In genomic region chr6:13846841-13847240, GRCh38 we compare ENCODE assay signal across 14 cellular contexts. TPM values are rescaled to one million over a fixed set of nuclear protein-coding genes. Genes with fewer than 3 reads are reported as not detected.
DNase-seq lines count a peak whose midpoint lies in the region; TF ChIP-seq lines count a peak whose summit lies in the region.
"Had no signal": no experiment of that assay in that cellular context is flagged by ENCODE, and none has a peak within 500 bp of the region (broad histone marks: within the 10 kb centered on the region; RNA-seq: fewer than 3 reads in every experiment).

No MANE protein-coding gene starts in this region.

- H3K4me1 ChIP-seq in ES-I3 (ENCODE audit: insufficient read depth, low read length), result peaks cover 27% of the 10 kb centered on the region
- no peaks in the 10 kb centered on the region for H3K4me1 ChIP-seq in effector memory CD4-positive, alpha-beta T cell (ENCODE audit: control insufficient read depth, insufficient read depth, low read length, poor library complexity, severe bottlenecking)
- H3K4me1 ChIP-seq: heart right ventricle had no signal

- CTCF ChIA-PET in MCF 10A (lab: Yijun Ruan, JAX), result no interaction called here
- CTCF ChIA-PET in activated naive CD4-positive, alpha-beta T cell treated with anti-CD3 and anti-CD28 coated beads for 36 hours (lab: Charles Lee), result no interaction called here

- H3K27ac Mint-ChIP-seq in neural crest cell (ENCODE audit: unreplicated experiment) (peak overlapping the region; percentile 21), MCF 10A (ENCODE audit: low read depth, unreplicated experiment) (no peak overlapping the region)
- H3K27ac Mint-ChIP-seq in activated naive CD4-positive, alpha-beta T cell treated with anti-CD3 and anti-CD28 coated beads for 36 hours, result no peak overlapping the region

- POLR2A ChIA-PET in MCF 10A (lab: Yijun Ruan, JAX), result no interaction called here

- no TSS peak for BruUV-seq in MCF 10A (replicated peaks; lab: Mats Ljungman, UMichigan)

- H3K4me1 Mint-ChIP-seq in neural crest cell (peaks cover 15% of the 10 kb centered on the region), MCF 10A (ENCODE audit: insufficient read depth, unreplicated experiment) (no peaks in the 10 kb centered on the region)
- H3K4me1 Mint-ChIP-seq in activated naive CD4-positive, alpha-beta T cell treated with anti-CD3 and anti-CD28 coated beads for 36 hours (ENCODE audit: low read depth), result no peaks in the 10 kb centered on the region

- H3K9ac ChIP-seq in ES-I3 (ENCODE audit: low read depth, low read length), result peak overlapping the region; percentile 28; the same call in 1 of the 2 replicates

- H3K27me3 ChIP-seq in brain microvascular endothelial cell (replicated peaks), result no peaks in the 10 kb centered on the region
- H3K27me3 ChIP-seq in effector memory CD4-positive, alpha-beta T cell (replicated peaks; ENCODE audit: control insufficient read depth, insufficient read depth, low read length, poor library complexity, severe bottlenecking), result no peaks in the 10 kb centered on the region

- H3K4me3 Mint-ChIP-seq in neural crest cell (peak overlapping the region; percentile 7), MCF 10A (ENCODE audit: unreplicated experiment) (no peak overlapping the region)
- H3K4me3 Mint-ChIP-seq in activated naive CD4-positive, alpha-beta T cell treated with anti-CD3 and anti-CD28 coated beads for 36 hours, result no peak overlapping the region

- H3K9me3 Mint-ChIP-seq in neural crest cell (peaks cover 2% of the 10 kb centered on the region), MCF 10A (ENCODE audit: unreplicated experiment) (no peaks in the 10 kb centered on the region)
- H3K9me3 Mint-ChIP-seq in activated naive CD4-positive, alpha-beta T cell treated with anti-CD3 and anti-CD28 coated beads for 36 hours, result no peaks in the 10 kb centered on the region

- DNase-seq in HuH-7.5 (ENCODE audit: low spot score) (peak; percentile 43), brain microvascular endothelial cell (no peak), neural crest cell (ENCODE audit: low read depth, low spot score) (peak; percentile 41), MCF 10A (ENCODE audit: unreplicated experiment) (no peak), cerebellar nuclear complex (lab: John Stamatoyannopoulos, UW) (no peak)
- DNase-seq in effector memory CD4-positive, alpha-beta T cell, result no peak
- DNase-seq in activated naive CD4-positive, alpha-beta T cell treated with anti-CD3 and anti-CD28 coated beads for 36 hours, result no peak
- DNase-seq: activated gamma-delta T cell, heart right ventricle, mammary epithelial cell, occipital lobe, T-helper 9 cell had no signal

- in situ Hi-C loops in brain microvascular endothelial cell (cut with HindIII; ENCODE audit: low pct_ligation_motif_present, low sequenced_read_pairs), result no loop called here

- H3K36me3 Mint-ChIP-seq in neural crest cell (ENCODE audit: low read depth) (no peaks in the 10 kb centered on the region), MCF 10A (ENCODE audit: insufficient read depth, unreplicated experiment) (no peaks in the 10 kb centered on the region)
- H3K36me3 Mint-ChIP-seq in activated naive CD4-positive, alpha-beta T cell treated with anti-CD3 and anti-CD28 coated beads for 36 hours (ENCODE audit: low read depth), result no peaks in the 10 kb centered on the region
- H3K36me3 Mint-ChIP-seq: brain had no signal

- no peak overlapping the region for H3K27ac ChIP-seq in brain microvascular endothelial cell
- H3K27ac ChIP-seq in effector memory CD4-positive, alpha-beta T cell (ENCODE audit: insufficient read depth, low read length, poor library complexity, severe bottlenecking), result no peak overlapping the region
- H3K27ac ChIP-seq: heart right ventricle had no signal

- no peak overlapping the region for H3K4me3 ChIP-seq in brain microvascular endothelial cell (ENCODE audit: low read depth, low read length)
- H3K4me3 ChIP-seq in effector memory CD4-positive, alpha-beta T cell (ENCODE audit: insufficient read depth, low read depth, low read length, poor library complexity, severe bottlenecking), result no peak overlapping the region
- H3K4me3 ChIP-seq: heart right ventricle had no signal

- H3K27me3 Mint-ChIP-seq in neural crest cell (ENCODE audit: low read depth) (no peaks in the 10 kb centered on the region), MCF 10A (ENCODE audit: insufficient read depth, unreplicated experiment) (peaks cover 28% of the 10 kb centered on the region)
- H3K27me3 Mint-ChIP-seq in activated naive CD4-positive, alpha-beta T cell treated with anti-CD3 and anti-CD28 coated beads for 36 hours (ENCODE audit: low read depth), result no peaks in the 10 kb centered on the region

- intact Hi-C loops in MCF 10A (cut with micrococcal nuclease), result no loop called here
- intact Hi-C loops in activated naive CD4-positive, alpha-beta T cell treated with anti-CD3 and anti-CD28 coated beads for 36 hours (cut with micrococcal nuclease), result no loop called here

- H3K36me3 ChIP-seq in ES-I3 (ENCODE audit: insufficient read depth, low read length) (no peaks in the 10 kb centered on the region), brain microvascular endothelial cell (replicated peaks) (no peaks in the 10 kb centered on the region)
- no peaks in the 10 kb centered on the region for H3K36me3 ChIP-seq in effector memory CD4-positive, alpha-beta T cell (ENCODE audit: control insufficient read depth, insufficient read depth, low read length)
- H3K36me3 ChIP-seq: heart right ventricle had no signal

- H3K9me3 ChIP-seq in ES-I3 (ENCODE audit: control insufficient read depth, insufficient read depth, low read length), result no peaks in the 10 kb centered on the region
- no peaks in the 10 kb centered on the region for H3K9me3 ChIP-seq in effector memory CD4-positive, alpha-beta T cell (ENCODE audit: control insufficient read depth, low read length)
- H3K9me3 ChIP-seq: heart right ventricle had no signal

- peak; percentile 47 for TF ChIP-seq CTCF in brain microvascular endothelial cell (IDR thresholded peaks at IDR 0.05; ENCODE audit: low read depth, low read length, missing control alignments)
- no peak for TF ChIP-seq CTCF in neural crest cell (conservative IDR thresholded peaks at IDR 0.05)
- TF ChIP-seq CTCF in MCF 10A (IDR thresholded peaks at IDR 0.05; ENCODE audit: unreplicated experiment), result no peak

RNA-seq across cellular contexts. Expression of gene MCUR1, which starts 32.5 kb away (rescaled TPM):
- 24.9 and 25.2 TPM in 2 replicates for total RNA-seq in neural crest cell
- total RNA-seq in MCF 10A (2022), result 26.8 and 30.4 TPM in 2 replicates
- 10 to 100 TPM; 27.1 to 28.3 TPM for total RNA-seq in activated naive CD4-positive, alpha-beta T cell treated with anti-CD3 and anti-CD28 coated beads for 36 hours

Comparison
In these comparisons a context has a peak if more than half of its experiments do, and no peak if none do; other contexts are left out.
1. DNase-seq: peak in HuH-7.5 (single experiment) and neural crest cell (single experiment); none in brain microvascular endothelial cell (single experiment), MCF 10A (single experiment), cerebellar nuclear complex (0 of 2), effector memory CD4-positive, alpha-beta T cell (0 of 3) and activated naive CD4-positive, alpha-beta T cell treated with anti-CD3 and anti-CD28 coated beads for 36 hours (single experiment).